1 cellular context compared by ENCODE assay signal in genomic region chr11:6378695-6378989, GRCh38.
TF ChIP-seq lines count a peak whose summit lies in the region.

No MANE protein-coding gene starts in this region.

TF ChIP-seq in IMR-90, 13 proteins besides CTCF, POLR2A, EP300 and RAD21:
- TF ChIP-seq ELK1 (IDR thresholded peaks at IDR 0.05; ENCODE audit: borderline replicate concordance, low read depth, low read length) (no peak), RFX5 (IDR thresholded peaks at IDR 0.05; ENCODE audit: low read depth, low read length) (no peak), RCOR1 (IDR thresholded peaks at IDR 0.05; ENCODE audit: insufficient replicate concordance, low read length) (no peak), MAFK (IDR thresholded peaks at IDR 0.05; ENCODE audit: low read depth, low read length) (no peak), MAZ (IDR thresholded peaks at IDR 0.05; ENCODE audit: borderline replicate concordance, low read depth, low read length) (no peak), SMC3 (IDR thresholded peaks at IDR 0.05; ENCODE audit: low read depth, low read length) (no peak), CHD1 (IDR thresholded peaks at IDR 0.05; ENCODE audit: low read depth, low read length) (no peak), CEBPB (IDR thresholded peaks at IDR 0.05; ENCODE audit: low read depth, low read length) (no peak), NFE2L2 (IDR thresholded peaks at IDR 0.05; ENCODE audit: low read depth, low read length) (no peak), BHLHE40 (IDR thresholded peaks at IDR 0.05; ENCODE audit: low read depth, low read length) (no peak), MXI1 (IDR thresholded peaks at IDR 0.05; ENCODE audit: borderline replicate concordance, low read depth, low read length) (no peak), USF2 (IDR thresholded peaks at IDR 0.05; ENCODE audit: low read depth, low read length) (no peak), FOS (IDR thresholded peaks at IDR 0.05; ENCODE audit: low read depth, low read length) (no peak)
